14 cellular contexts compared by ENCODE assay signal in the genomic region with DNA sequence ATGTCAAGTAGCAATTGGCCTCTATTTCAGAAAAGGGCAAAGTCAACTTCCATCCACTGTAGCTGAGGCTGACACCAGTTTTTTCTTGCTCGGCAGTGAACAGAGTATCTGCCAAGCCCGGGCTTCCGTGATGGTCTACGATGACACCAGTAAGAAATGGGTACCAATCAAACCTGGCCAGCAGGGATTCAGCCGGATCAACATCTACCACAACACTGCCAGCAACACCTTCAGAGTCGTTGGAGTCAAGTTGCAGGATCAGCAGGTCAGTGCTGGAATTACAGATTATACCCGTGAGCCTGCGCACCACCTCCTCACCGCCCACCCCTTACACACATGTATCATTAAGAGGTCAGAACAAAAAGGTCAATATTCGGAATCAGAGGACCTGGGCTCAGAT. TPM values are rescaled to one million over a fixed set of nuclear protein-coding genes. Genes with fewer than 3 reads are reported as not detected.
DNase-seq lines count a peak whose midpoint lies in the region; ATAC-seq, FAIRE-seq and TF ChIP-seq lines count a peak whose summit lies in the region.
"Had no signal": no experiment of that assay in that cellular context is flagged by ENCODE, and none has a peak within 500 bp of the region (broad histone marks: within the 10 kb centered on the region; RNA-seq: fewer than 3 reads in every experiment).

No MANE protein-coding gene starts in this region.

- H3K9me3 Mint-ChIP-seq in stimulated activated effector memory CD8-positive, alpha-beta T cell treated with anti-CD3 and anti-CD28 coated beads, Interleukin-12 subunit alpha, Interleukin-12 subunit beta, amount 100 ng/mL, for 72 hours, result no peaks in the 10 kb centered on the region
- H3K9me3 Mint-ChIP-seq: IgD-negative memory B cell had no signal

- TF ChIP-seq EP300 in K562 (IDR thresholded peaks at IDR 0.05; ENCODE audit: low read length), result no peak

- in situ Hi-C loops in K562 (cut with MboI), result no loop called here

- H3K36me3 ChIP-seq in K562 (ENCODE audit: control insufficient read depth, insufficient read depth, low read length), result peaks cover 16% of the 10 kb centered on the region; the same call in 1 of the 3 replicates

- peaks cover 15% of the 10 kb centered on the region for H3K36me3 Mint-ChIP-seq in T-helper 17 cell (ENCODE audit: low read depth)
- H3K36me3 Mint-ChIP-seq in stimulated activated effector memory CD8-positive, alpha-beta T cell treated with anti-CD3 and anti-CD28 coated beads, Interleukin-12 subunit alpha, Interleukin-12 subunit beta, amount 100 ng/mL, for 72 hours, result peaks cover 97% of the 10 kb centered on the region
- H3K36me3 Mint-ChIP-seq: IgD-negative memory B cell had no signal

- no peak for TF ChIP-seq RAD21 in K562 (CRISPR knock-in tag; conservative IDR thresholded peaks at IDR 0.05 in 1 of 2, IDR thresholded peaks at IDR 0.05 in 1 of 2)

- H3K27me3 Mint-ChIP-seq in T-helper 17 cell, result no peaks in the 10 kb centered on the region
- H3K27me3 Mint-ChIP-seq: IgD-negative memory B cell had no signal

- FAIRE-seq in K562 (lab: Jason Lieb, UNC), result no peak

- no peak for ATAC-seq in T-helper 17 cell
- no peak for ATAC-seq in K562
- no peak for ATAC-seq in stimulated activated effector memory CD8-positive, alpha-beta T cell treated with anti-CD3 and anti-CD28 coated beads, Interleukin-12 subunit alpha, Interleukin-12 subunit beta, amount 100 ng/mL, for 72 hours
- ATAC-seq in GM18519 (IDR thresholded peaks at IDR 0.05; ENCODE audit: low FRiP score, unreplicated experiment), result no peak
- ATAC-seq: gastroesophageal sphincter had no signal

- no peaks in the 10 kb centered on the region for H3K9me1 ChIP-seq in K562 (ENCODE audit: control insufficient read depth, insufficient read depth, low read length)

- POLR2A ChIA-PET in K562 (lab: Yijun Ruan, JAX), result no interaction called here

- CTCF ChIA-PET in K562 (lab: Yijun Ruan, JAX; ENCODE audit: low intra/inter-chr PET ratio), result no interaction called here

- H3K27me3 ChIP-seq in K562 (ENCODE audit: control insufficient read depth in 2 of 2, insufficient read depth in 2 of 2, low read length in 2 of 2), result no peaks in the 10 kb centered on the region
- H3K27me3 ChIP-seq: dorsolateral prefrontal cortex, gastroesophageal sphincter had no signal

- no peaks in the 10 kb centered on the region for H3K9me3 ChIP-seq in T-helper 17 cell (ENCODE audit: control insufficient read depth, low read length, poor library complexity, severe bottlenecking)
- H3K9me3 ChIP-seq in K562 (replicated peaks; ENCODE audit: control insufficient read depth, insufficient read depth, low read depth, low read length), result no peaks in the 10 kb centered on the region
- H3K9me3 ChIP-seq: gastroesophageal sphincter had no signal

- no peak overlapping the region for H3K27ac ChIP-seq in K562 (ENCODE audit: extremely low read depth, low read depth, low read length)
- H3K27ac ChIP-seq: dorsolateral prefrontal cortex, gastroesophageal sphincter had no signal

- intact Hi-C loops in K562 (cut with micrococcal nuclease), result no loop called here

- H3K4me2 ChIP-seq in K562 (ENCODE audit: insufficient read depth, low read length), result no peak overlapping the region

- H3K27ac Mint-ChIP-seq in T-helper 17 cell, result peak overlapping the region; percentile 99
- H3K27ac Mint-ChIP-seq in stimulated activated effector memory CD8-positive, alpha-beta T cell treated with anti-CD3 and anti-CD28 coated beads, Interleukin-12 subunit alpha, Interleukin-12 subunit beta, amount 100 ng/mL, for 72 hours, result peak overlapping the region; percentile 88

- peaks cover 67% of the 10 kb centered on the region for H3K4me1 Mint-ChIP-seq in T-helper 17 cell
- H3K4me1 Mint-ChIP-seq in stimulated activated effector memory CD8-positive, alpha-beta T cell treated with anti-CD3 and anti-CD28 coated beads, Interleukin-12 subunit alpha, Interleukin-12 subunit beta, amount 100 ng/mL, for 72 hours, result peaks cover 91% of the 10 kb centered on the region

- H3K4me1 ChIP-seq in K562 (replicated peaks in 1 of 2; ENCODE audit: control insufficient read depth in 2 of 2, insufficient read depth in 2 of 2, low read length in 2 of 2), result peaks cover 0 to 2% of the 10 kb centered on the region in 2 experiments; a peak in 2 of 5 replicates

- TF ChIP-seq CTCF in K562 (IDR thresholded peaks at IDR 0.05 in 2 of 3, conservative IDR thresholded peaks at IDR 0.05 in 1 of 3; ENCODE audit: insufficient read depth in 2 of 3, low read depth in 1 of 3, low read length in 3 of 3), result no peak

- no peak overlapping the region for H2AFZ ChIP-seq in K562 (ENCODE audit: low read depth, low read length)

- no peaks in the 10 kb centered on the region; the same call in 1 of the 3 replicates for H3K79me2 ChIP-seq in K562 (ENCODE audit: control insufficient read depth, insufficient read depth, low read length)

- no peak overlapping the region for H3K4me3 ChIP-seq in K562
- H3K4me3 ChIP-seq: dorsolateral prefrontal cortex, gastroesophageal sphincter had no signal

- BruUV-seq in K562 (replicated peaks; lab: Mats Ljungman, UMichigan), result no TSS peak

- no peak for TF ChIP-seq POLR2A in K562 (conservative IDR thresholded peaks at IDR 0.05)

- 70% methylated on average over 10 of the region's 10 CpGs for WGBS in K562 (ENCODE audit: insufficient coverage, low coverage, missing lambda C conversion rate)

- H3K9ac ChIP-seq in K562 (ENCODE audit: insufficient read depth in 1 of 2, low read depth in 2 of 2, low read length in 2 of 2), result no peak overlapping the region

- peak overlapping the region; percentile 91 for H3K4me3 Mint-ChIP-seq in T-helper 17 cell
- H3K4me3 Mint-ChIP-seq in stimulated activated effector memory CD8-positive, alpha-beta T cell treated with anti-CD3 and anti-CD28 coated beads, Interleukin-12 subunit alpha, Interleukin-12 subunit beta, amount 100 ng/mL, for 72 hours, result peak overlapping the region; percentile 77
- H3K4me3 Mint-ChIP-seq: IgD-negative memory B cell had no signal

- DNase-seq in activated effector memory CD4-positive, alpha-beta T cell treated with anti-CD3 and anti-CD28 coated beads, Interleukin-2, amount 50 U/mL, for 16 hours, result peak; percentile 55
- no peak for DNase-seq in activated effector memory CD4-positive, alpha-beta T cell treated with Interleukin-2 at 50 U/mL for 16 hours
- DNase-seq in T-helper 17 cell (no peak), K562 (ENCODE audit: extremely low read depth in 1 of 4, low spot score in 3 of 4) (no peak), DMS53 (lab: John Stamatoyannopoulos, UW) (no peak), mucosa of gallbladder (ENCODE audit: low spot score) (no peak)
- DNase-seq in stimulated activated effector memory CD8-positive, alpha-beta T cell treated with anti-CD3 and anti-CD28 coated beads, Interleukin-12 subunit alpha, Interleukin-12 subunit beta, amount 100 ng/mL, for 72 hours (ENCODE audit: low spot score in 2 of 2), result no peak
- DNase-seq: DMS79 treated with DMSO at 0.1 percent for 48 hours, dorsolateral prefrontal cortex, NCI-H1694, NCI-H82 had no signal

- H4K20me1 ChIP-seq in K562 (replicated peaks; ENCODE audit: control insufficient read depth, insufficient read depth, low read length), result no peaks in the 10 kb centered on the region

TF ChIP-seq in K562, 482 proteins besides CTCF, POLR2A, EP300 and RAD21:
- TF ChIP-seq EGR1 (conservative IDR thresholded peaks at IDR 0.05) (0 out of 2 replicates have a peak, but pooled peaks have one; percentile 12), ZNF586 (CRISPR knock-in tag; conservative IDR thresholded peaks at IDR 0.05) (no peak)

RNA-seq across cellular contexts. Expression of gene EVL, which starts 19.4 kb away (rescaled TPM):
- total RNA-seq in T-helper 17 cell (100 to 1,000 TPM; 793 to 831 TPM), K562 (2014; rRNA removed) (23.9 and 26.3 TPM in 2 replicates), K562 (2014; rRNA removed; fragmentation: Illumina TruSeq; extraction: Trizol) (15.6 and 17.6 TPM in 2 replicates), K562 (2015; rRNA removed; fragmentation: Illumina TruSeq; extraction: Trizol) (18.2 and 18.6 TPM in 2 replicates), K562 (2021) (39.3 and 43.4 TPM in 2 replicates), mucosa of gallbladder (89.1 TPM)
- 128 and 200 TPM in 2 replicates for total RNA-seq in K562 (2011; cell fraction: chromatin; rRNA removed; ENCODE audit: low replicate concordance)
- total RNA-seq in K562 (2011; cell fraction: nucleolus; rRNA removed), result 79.5 and 87.4 TPM in 2 replicates
- total RNA-seq in K562 (2011; cell fraction: nucleoplasm; rRNA removed), result 91.0 and 118 TPM in 2 replicates
- polyA plus RNA-seq in K562 (2011; rRNA removed) (29.4 and 30.4 TPM in 2 replicates), K562 (2014; fragmentation: Illumina TruSeq; extraction: Trizol) (35.0 and 36.1 TPM in 2 replicates), K562 (2014; fragmentation: Nextera tagmentation; extraction: Ambion mirVana) (1 to 10 TPM; 2.9 to 4.0 TPM), K562 (2014; rRNA removed) (28.9 and 30.8 TPM in 2 replicates)
- polyA plus RNA-seq in K562 (2011; cell fraction: cytosol; rRNA removed), result 24.7 and 27.8 TPM in 2 replicates
- 87.8 and 114 TPM in 2 replicates for polyA plus RNA-seq in K562 (2011; cell fraction: nucleus; rRNA removed)
- 33.0 and 36.9 TPM in 2 replicates for polyA plus RNA-seq in K562 (2012)
- polyA minus RNA-seq in K562 (2011; rRNA and poly(A)+ RNA removed), result 23.0 and 23.4 TPM in 2 replicates
- polyA minus RNA-seq in K562 (2011; cell fraction: cytosol; rRNA and poly(A)+ RNA removed), result 16.3 and 18.9 TPM in 2 replicates
- 28.1 and 31.0 TPM in 2 replicates for polyA minus RNA-seq in K562 (2011; cell fraction: nucleus; rRNA and poly(A)+ RNA removed)
